ENCODE assay signal across 30 cellular contexts in the genomic region with DNA sequence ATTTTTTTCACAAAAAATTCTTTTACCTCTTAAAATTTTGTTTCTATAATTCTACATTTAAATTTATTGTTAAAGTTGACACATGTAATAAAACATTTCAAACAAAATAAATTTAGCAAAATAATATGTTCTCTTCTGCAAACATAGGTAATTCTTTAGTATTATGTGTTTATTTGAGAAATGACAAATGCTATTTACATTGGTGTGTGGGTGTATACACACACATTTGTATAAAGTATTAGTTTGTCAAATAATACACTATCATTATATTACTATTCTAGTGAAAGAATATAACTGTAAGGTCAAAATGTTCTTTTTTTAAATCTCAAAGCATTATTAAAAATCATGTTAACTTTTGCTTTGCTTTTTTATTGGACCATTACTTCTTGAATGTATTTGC.
"Had no signal": no experiment of that assay in that cellular context is flagged by ENCODE, and none has a peak within 500 bp of the region (broad histone marks: within the 10 kb centered on the region; RNA-seq: fewer than 3 reads in every experiment).

No MANE protein-coding gene starts in this region.

- ATAC-seq: activated CD4-positive, alpha-beta T cell treated with anti-CD3 and anti-CD28 coated beads for 36 hours; activated CD8-positive, alpha-beta memory T cell treated with anti-CD3 and anti-CD28 coated beads, Interleukin-2, amount 10 ng/mL, durations not matched to agents 7 days and 5 days; activated CD8-positive, alpha-beta T cell treated with anti-CD3 and anti-CD28 coated beads, Interleukin-2, amount 10 ng/mL, durations not matched to agents 7 days and 5 days; activated naive CD8-positive, alpha-beta T cell treated with anti-CD3 and anti-CD28 coated beads, Interleukin-2, amount 50 U/mL, for 24 hours; body of pancreas; esophagus mucosa; gastrocnemius medialis; heart right ventricle; T-helper 17 cell had no signal

- DNase-seq: activated CD4-positive, alpha-beta memory T cell treated with anti-CD3 and anti-CD28 coated beads for 36 hours; activated CD4-positive, alpha-beta T cell treated with anti-CD3 and anti-CD28 coated beads for 36 hours; activated CD4-positive, alpha-beta T cell treated with anti-CD3 and anti-CD28 coated beads, Interleukin-2, amount 10 ng/mL, durations not matched to agents 24 days and 14 days; activated CD4-positive, CD25-positive, alpha-beta regulatory T cell; activated CD4-positive, CD25-positive, alpha-beta regulatory T cell treated with anti-CD3 and anti-CD28 coated beads, Interleukin-2, amount 50 U/mL, for 72 hours; activated CD8-positive, alpha-beta memory T cell treated with anti-CD3 and anti-CD28 coated beads, Interleukin-2, amount 10 ng/mL, durations not matched to agents 7 days and 5 days; activated CD8-positive, alpha-beta memory T cell treated with anti-CD3 and anti-CD28 coated beads, Interleukin-2, amount 50 U/mL, for 4 hours; activated CD8-positive, alpha-beta T cell treated with anti-CD3 and anti-CD28 coated beads, Interleukin-2, amount 10 ng/mL, durations not matched to agents 7 days and 5 days; activated effector memory CD4-positive, alpha-beta T cell treated with anti-CD3 and anti-CD28 coated beads, Interleukin-2, amount 50 U/mL, for 16 hours; activated naive CD4-positive, alpha-beta T cell treated with anti-CD3 and anti-CD28 coated beads for 36 hours; activated naive CD8-positive, alpha-beta T cell treated with anti-CD3 and anti-CD28 coated beads for 36 hours; activated naive CD8-positive, alpha-beta T cell treated with anti-CD3 and anti-CD28 coated beads, Interleukin-2, amount 50 U/mL, for 24 hours; activated T-cell treated with anti-CD3 and anti-CD28 coated beads, Interleukin-2, amount 50 U/mL, for 1 hour; activated T-cell treated with anti-CD3 and anti-CD28 coated beads, Interleukin-2, amount 50 U/mL, for 48 hours; adrenal gland; amygdala; aorta; body of pancreas; caudate nucleus; cortex of kidney; dermis blood vessel endothelial cell; effector CD4-positive, alpha-beta T cell; foreskin fibroblast; gastrocnemius medialis; heart right ventricle; T-helper 1 cell; T-helper 17 cell; T1000 had no signal

- FAIRE-seq: colon had no signal
